11 cellular contexts compared by ENCODE assay signal in genomic region chr7:74579800-74580685, GRCh38.
A peak's percentile ranks its signal among the peaks of the same experiment; 100 is the strongest.
DNase-seq lines count a peak whose midpoint lies in the region; ATAC-seq, FAIRE-seq and TF ChIP-seq lines count a peak whose summit lies in the region.
"Had no signal": no experiment of that assay in that cellular context is flagged by ENCODE, and none has a peak within 500 bp of the region (broad histone marks: within the 10 kb centered on the region; RNA-seq: fewer than 3 reads in every experiment).

No MANE protein-coding gene starts in this region.

- H3K36me3 ChIP-seq in GM23338 (ENCODE audit: insufficient read depth) (no peaks in the 10 kb centered on the region), breast epithelium (no peaks in the 10 kb centered on the region), keratinocyte (ENCODE audit: control insufficient read depth in 2 of 2, extremely low read depth in 1 of 2, insufficient read depth in 2 of 2, low read length in 2 of 2) (no peaks in the 10 kb centered on the region)

- H3K9me2 ChIP-seq in GM23338 (ENCODE audit: insufficient read depth): no peaks in the 10 kb centered on the region

- TF ChIP-seq CTCF in GM23338 (conservative IDR thresholded peaks at IDR 0.05; ENCODE audit: low read depth in 2 of 2) (no peak), breast epithelium (IDR thresholded peaks at IDR 0.05) (no peak), keratinocyte (optimal IDR thresholded peaks at IDR 0.05 in 1 of 3, IDR thresholded peaks at IDR 0.05 in 1 of 3, conservative IDR thresholded peaks at IDR 0.05 in 1 of 3; ENCODE audit: extremely low read depth in 1 of 3, insufficient read depth in 2 of 3, low read length in 3 of 3) (no peak)

- dilution Hi-C loops in keratinocyte (cut with MboI; ENCODE audit: extremely low pct_ligation_motif_present, low sequenced_read_pairs): no loop called here

- H3K4me2 ChIP-seq in GM23338 (no peak overlapping the region), keratinocyte (ENCODE audit: control insufficient read depth, extremely low read depth, insufficient read depth, low read depth, low read length) (no peak overlapping the region)

- H3K9me3 ChIP-seq in breast epithelium: no peaks in the 10 kb centered on the region
- no peaks in the 10 kb centered on the region for H3K9me3 ChIP-seq in keratinocyte (ENCODE audit: control insufficient read depth, low read depth, low read length)

- DNase-seq in GM23338 (ENCODE audit: low spot score) (no peak), breast epithelium (ENCODE audit: low spot score in 2 of 2) (no peak), keratinocyte (ENCODE audit: low read depth, low spot score) (no peak), sciatic nerve (ENCODE audit: low spot score) (no peak), caudate nucleus (lab: John Stamatoyannopoulos, UW) (no peak)
- DNase-seq in stimulated activated CD4-positive, alpha-beta T cell treated with anti-CD3 and anti-CD28 coated beads, Interleukin-4, amount 100 ng/mL, for 24 hours: no peak
- DNase-seq: activated CD8-positive, alpha-beta T cell treated with anti-CD3 and anti-CD28 coated beads for 36 hours; CD8-positive, alpha-beta T cell had no signal

- H2AFZ ChIP-seq in GM23338 (no peak overlapping the region), keratinocyte (ENCODE audit: control insufficient read depth, low read length) (no peak overlapping the region)

- H3K9me1 ChIP-seq in keratinocyte (ENCODE audit: control insufficient read depth, extremely low read depth, insufficient read depth, low read length): no peaks in the 10 kb centered on the region

- H3K79me2 ChIP-seq in GM23338 (replicated peaks; ENCODE audit: insufficient read depth) (no peaks in the 10 kb centered on the region), keratinocyte (ENCODE audit: control insufficient read depth, insufficient read depth, low read length) (no peaks in the 10 kb centered on the region)

- intact Hi-C loops in breast epithelium (cut with DNase I; ENCODE audit: low total_unique reads) (no loop called here), sciatic nerve (cut with DNase I) (no loop called here)

- no peak overlapping the region for H3K4me3 Mint-ChIP-seq in GM23338
- H3K4me3 Mint-ChIP-seq: activated CD8-positive, alpha-beta T cell treated with anti-CD3 and anti-CD28 coated beads for 36 hours; CD8-positive, alpha-beta T cell; memory B cell had no signal

- H3K36me3 Mint-ChIP-seq in GM23338 (ENCODE audit: low read depth): peaks cover 6% of the 10 kb centered on the region; the same call in 1 of the 3 replicates
- H3K36me3 Mint-ChIP-seq: CD8-positive, alpha-beta T cell; memory B cell had no signal

- H4K20me1 ChIP-seq in GM23338 (replicated peaks; ENCODE audit: insufficient read depth): no peaks in the 10 kb centered on the region
- H4K20me1 ChIP-seq in keratinocyte (ENCODE audit: control insufficient read depth, extremely low read depth, insufficient read depth, low read length): no peaks in the 10 kb centered on the region

- H3K27ac Mint-ChIP-seq in GM23338: peak overlapping the region; percentile 53; the same call in 1 of the 2 replicates
- H3K27ac Mint-ChIP-seq: activated CD8-positive, alpha-beta T cell treated with anti-CD3 and anti-CD28 coated beads for 36 hours; CD8-positive, alpha-beta T cell; memory B cell had no signal

- H3K4me1 ChIP-seq in GM23338 (ENCODE audit: insufficient read depth) (no peaks in the 10 kb centered on the region), breast epithelium (no peaks in the 10 kb centered on the region), keratinocyte (ENCODE audit: control insufficient read depth, extremely low read depth, insufficient read depth, low read length) (peaks cover 48% of the 10 kb centered on the region)

- H3K27ac ChIP-seq in GM23338 (ENCODE audit: low read depth) (0 out of 2 replicates have a peak overlapping the region, but pooled peaks have one; percentile 50), breast epithelium (peak overlapping the region; percentile 29 to 36), keratinocyte (ENCODE audit: control insufficient read depth, insufficient read depth, low read length) (no peak overlapping the region), caudate nucleus (ENCODE audit: low read depth, low read length) (no peak overlapping the region)

- H3K27me3 ChIP-seq in GM23338 (ENCODE audit: insufficient read depth): no peaks in the 10 kb centered on the region
- no peaks in the 10 kb centered on the region for H3K27me3 ChIP-seq in breast epithelium
- H3K27me3 ChIP-seq in keratinocyte (ENCODE audit: control insufficient read depth, extremely low read depth, insufficient read depth, low read length): no peaks in the 10 kb centered on the region

- TF ChIP-seq POLR2A in breast epithelium (IDR thresholded peaks at IDR 0.05): no peak

- ATAC-seq in GM23338 (peak; percentile 51), sciatic nerve (peak; percentile 77), GM21390 (IDR thresholded peaks at IDR 0.05; ENCODE audit: unreplicated experiment) (no peak), HG03520 (IDR thresholded peaks at IDR 0.05; ENCODE audit: unreplicated experiment) (no peak)
- ATAC-seq: activated CD8-positive, alpha-beta T cell treated with anti-CD3 and anti-CD28 coated beads for 36 hours; CD8-positive, alpha-beta T cell had no signal

- peaks cover 15% of the 10 kb centered on the region for H3K27me3 Mint-ChIP-seq in GM23338 (ENCODE audit: insufficient read depth, low read depth, poor library complexity)
- H3K27me3 Mint-ChIP-seq: activated CD8-positive, alpha-beta T cell treated with anti-CD3 and anti-CD28 coated beads for 36 hours had no signal

- H3K9me3 Mint-ChIP-seq in GM23338: no peaks in the 10 kb centered on the region
- H3K9me3 Mint-ChIP-seq: activated CD8-positive, alpha-beta T cell treated with anti-CD3 and anti-CD28 coated beads for 36 hours; CD8-positive, alpha-beta T cell; memory B cell had no signal

- no peak for FAIRE-seq in keratinocyte (lab: Jason Lieb, UNC)

- H3K4me1 Mint-ChIP-seq in GM23338: peaks cover 10% of the 10 kb centered on the region
- H3K4me1 Mint-ChIP-seq: memory B cell had no signal

- H3K9ac ChIP-seq in keratinocyte (ENCODE audit: control insufficient read depth, extremely low read depth, insufficient read depth, low read length): peak overlapping the region; percentile 19

- H3K4me3 ChIP-seq in GM23338 (no peak overlapping the region), breast epithelium (no peak overlapping the region), keratinocyte (ENCODE audit: control insufficient read depth in 2 of 3, extremely low read depth in 1 of 3, insufficient read depth in 2 of 3, low read depth in 1 of 3, low read length in 3 of 3) (no peak overlapping the region)

- peaks cover 6% of the 10 kb centered on the region for H3F3A ChIP-seq in GM23338 (replicated peaks; ENCODE audit: low read depth)

TF ChIP-seq in GM23338, 12 proteins besides CTCF, POLR2A, EP300 and RAD21 (continues in another document):
- TF ChIP-seq REST (IDR thresholded peaks at IDR 0.05; ENCODE audit: unreplicated experiment): no peak
- TF ChIP-seq ETS1 (IDR thresholded peaks at IDR 0.05): no peak
- TF ChIP-seq NANOG (IDR thresholded peaks at IDR 0.05; ENCODE audit: borderline replicate concordance): no peak
- TF ChIP-seq POLR2AphosphoS5 (IDR thresholded peaks at IDR 0.05; ENCODE audit: low read depth): no peak
- TF ChIP-seq CREB1 (CRISPR knock-in tag; IDR thresholded peaks at IDR 0.05; ENCODE audit: low read depth): no peak
- no peak for TF ChIP-seq JUNB (IDR thresholded peaks at IDR 0.05; ENCODE audit: unreplicated experiment)

Comparison
In these comparisons a context has a peak if more than half of its experiments do, and no peak if none do; other contexts are left out.
1. ATAC-seq: peak in GM23338 (single experiment) and sciatic nerve (single experiment); none in GM21390 (single experiment) and HG03520 (single experiment).
2. H3K27ac ChIP-seq: peak in GM23338 (single experiment) and breast epithelium (2 of 2); none in keratinocyte (single experiment) and caudate nucleus (single experiment).